27 cellular contexts compared by ENCODE assay signal in the genomic region with DNA sequence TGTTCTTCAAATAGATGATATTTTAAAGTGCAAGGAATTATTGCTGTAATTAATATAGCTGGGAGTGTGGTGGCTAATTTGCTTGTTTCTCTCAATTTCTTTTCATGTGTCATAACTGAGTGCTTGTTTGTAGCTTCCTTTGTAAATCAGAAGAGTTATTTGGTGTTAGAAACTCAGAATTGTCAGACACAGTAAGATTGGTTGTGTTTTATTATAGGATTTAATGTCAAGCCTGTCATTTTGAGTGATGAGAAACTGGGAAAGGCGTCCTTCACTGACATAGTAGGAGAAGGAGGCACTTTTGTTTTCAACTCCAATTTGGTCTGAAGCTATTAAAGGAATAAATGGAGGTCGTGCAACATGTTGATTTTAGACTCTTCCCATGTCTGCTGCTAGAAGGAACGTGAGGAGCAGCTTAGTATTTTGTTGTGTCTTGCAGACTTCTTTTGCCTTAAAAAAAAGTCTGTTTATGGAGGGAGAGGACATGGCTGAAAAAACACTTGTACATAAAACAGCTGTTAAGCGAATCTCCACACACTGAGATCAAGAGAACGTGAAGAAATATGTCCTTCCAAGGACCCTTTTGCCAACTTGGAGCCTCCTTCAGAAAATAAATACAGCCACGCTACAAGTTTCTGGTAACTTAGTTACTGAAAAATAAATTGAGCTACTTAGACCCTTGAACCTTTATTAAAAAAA. TPM values are rescaled to one million over a fixed set of nuclear protein-coding genes. Genes with fewer than 3 reads are reported as not detected.
DNase-seq lines count a peak whose midpoint lies in the region; ATAC-seq and TF ChIP-seq lines count a peak whose summit lies in the region.
"Had no signal": no experiment of that assay in that cellular context is flagged by ENCODE, and none has a peak within 500 bp of the region (broad histone marks: within the 10 kb centered on the region; RNA-seq: fewer than 3 reads in every experiment).

No MANE protein-coding gene starts in this region.

- TF ChIP-seq CTCF in body of pancreas (IDR thresholded peaks at IDR 0.05) (no peak), gastroesophageal sphincter (IDR thresholded peaks at IDR 0.05) (no peak), mucosa of descending colon (IDR thresholded peaks at IDR 0.05) (no peak), upper lobe of right lung (IDR thresholded peaks at IDR 0.05) (no peak), hepatocyte (IDR thresholded peaks at IDR 0.05; ENCODE audit: poor library complexity) (no peak)

- H3K4me1 ChIP-seq in body of pancreas (no peaks in the 10 kb centered on the region), gastroesophageal sphincter (peaks cover 15 to 39% (median 25%) of the 10 kb centered on the region in 3 donors), mucosa of descending colon (ENCODE audit: low read depth) (peaks cover 6% of the 10 kb centered on the region), upper lobe of right lung (peaks cover 11% of the 10 kb centered on the region), hepatocyte (ENCODE audit: insufficient read depth) (peaks cover 7% of the 10 kb centered on the region)
- H3K4me1 ChIP-seq: colonic mucosa, prostate gland had no signal

- no peak overlapping the region for H2AFZ ChIP-seq in hepatocyte

- H3K9me2 ChIP-seq in hepatocyte (replicated peaks; ENCODE audit: insufficient read depth), result no peaks in the 10 kb centered on the region

- DNase-seq in body of pancreas (no peak), mucosa of descending colon (no peak), upper lobe of right lung (no peak), NCI-H345 (lab: John Stamatoyannopoulos, UW) (no peak), hepatocyte (ENCODE audit: low spot score) (no peak)
- DNase-seq: activated CD4-positive, alpha-beta memory T cell treated with anti-CD3 and anti-CD28 coated beads, Interleukin-2, amount 10 ng/mL, durations not matched to agents 7 days and 5 days; activated CD8-positive, alpha-beta memory T cell treated with anti-CD3 and anti-CD28 coated beads, Interleukin-2, amount 50 U/mL, for 4 hours; C1 segment of cervical spinal cord; colonic mucosa; DMS79; effector CD8-positive, alpha-beta T cell; GDM1; head of caudate nucleus; Kasumi-1; naive B cell; NCI-H1436; NCI-H2081 treated with DMSO at 0.1 percent for 48 hours; nucleus accumbens; SHP77 treated with DMSO at 0.1 percent for 48 hours; stimulated activated CD4-positive, alpha-beta T cell treated with anti-CD3 and anti-CD28 coated beads, Interleukin-4, amount 100 ng/mL, for 24 hours had no signal

- H3K36me3 ChIP-seq in body of pancreas (replicated peaks in 1 of 2; ENCODE audit: insufficient read depth in 1 of 2, low read depth in 2 of 2) (no peaks in the 10 kb centered on the region), gastroesophageal sphincter (no peaks in the 10 kb centered on the region), mucosa of descending colon (ENCODE audit: low read depth) (no peaks in the 10 kb centered on the region), upper lobe of right lung (no peaks in the 10 kb centered on the region), hepatocyte (replicated peaks; ENCODE audit: insufficient read depth, low read depth) (no peaks in the 10 kb centered on the region)
- H3K36me3 ChIP-seq: colonic mucosa, prostate gland, tibial nerve had no signal

- H3K27ac ChIP-seq in body of pancreas (no peak overlapping the region), gastroesophageal sphincter (peak overlapping the region; percentile 52 to 80 (median 72)), upper lobe of right lung (peak overlapping the region; percentile 37), hepatocyte (no peak overlapping the region)
- H3K27ac ChIP-seq: colonic mucosa, epithelial cell of prostate, prostate gland, tibial nerve had no signal

- intact Hi-C loops in body of pancreas (cut with DNase I), result no loop called here
- intact Hi-C loops in mucosa of descending colon (cut with DNase I, micrococcal nuclease), result no loop called here
- intact Hi-C loops in upper lobe of right lung (cut with DNase I), result no loop called here

- whole genome bisulfite sequencing in body of pancreas, 2 donors, result 44 to 60% methylated on average over 6 of the region's 6 CpGs
- 5 to 10% methylated on average over 6 of the region's 6 CpGs for WGBS in gastroesophageal sphincter (ENCODE audit: low coverage in 1 of 2), 2 donors
- whole genome bisulfite sequencing in hepatocyte (ENCODE audit: low lambda C conversion rate, missing lambda C conversion rate), result 67% methylated on average over 6 of the region's 6 CpGs

- ATAC-seq in body of pancreas (peak; percentile 33), gastroesophageal sphincter (peak; percentile 37), mucosa of descending colon (peak; percentile 10), upper lobe of right lung (peak; percentile 14), GM19035 (IDR thresholded peaks at IDR 0.05; ENCODE audit: unreplicated experiment) (no peak)
- ATAC-seq: HCT116, Panc1 had no signal

- no peak overlapping the region for H3K4me2 ChIP-seq in hepatocyte

- TF ChIP-seq POLR2A in body of pancreas (IDR thresholded peaks at IDR 0.05), result no peak
- no peak for TF ChIP-seq POLR2A in gastroesophageal sphincter (IDR thresholded peaks at IDR 0.05)

- H3K4me3 ChIP-seq in body of pancreas, result no peak overlapping the region
- no peak overlapping the region for H3K4me3 ChIP-seq in gastroesophageal sphincter
- H3K4me3 ChIP-seq in mucosa of descending colon, result no peak overlapping the region
- H3K4me3 ChIP-seq in upper lobe of right lung, result no peak overlapping the region
- no peak overlapping the region for H3K4me3 ChIP-seq in hepatocyte
- H3K4me3 ChIP-seq: colonic mucosa, prostate gland, tibial nerve had no signal

- H3K27me3 ChIP-seq in body of pancreas, result no peaks in the 10 kb centered on the region
- no peaks in the 10 kb centered on the region for H3K27me3 ChIP-seq in gastroesophageal sphincter
- H3K27me3 ChIP-seq in upper lobe of right lung, result no peaks in the 10 kb centered on the region
- H3K27me3 ChIP-seq in hepatocyte, result no peaks in the 10 kb centered on the region
- H3K27me3 ChIP-seq: colonic mucosa, tibial nerve had no signal

- H3K9me3 ChIP-seq in body of pancreas (no peaks in the 10 kb centered on the region), gastroesophageal sphincter (no peaks in the 10 kb centered on the region), mucosa of descending colon (no peaks in the 10 kb centered on the region), upper lobe of right lung (no peaks in the 10 kb centered on the region), hepatocyte (ENCODE audit: low read depth) (no peaks in the 10 kb centered on the region)
- H3K9me3 ChIP-seq: colonic mucosa, prostate gland, tibial nerve had no signal

- no peaks in the 10 kb centered on the region for H4K20me1 ChIP-seq in hepatocyte (ENCODE audit: insufficient read depth, poor library complexity, severe bottlenecking)

- H3K79me2 ChIP-seq in hepatocyte, result no peaks in the 10 kb centered on the region

- TF ChIP-seq EP300 in gastroesophageal sphincter (IDR thresholded peaks at IDR 0.05), result no peak

RNA-seq across cellular contexts. Expression of a gene that starts 59.5 kb away (rescaled TPM):
- total RNA-seq in body of pancreas, result 1 to 10 TPM; 1.6 to 1.8 TPM
- total RNA-seq in gastroesophageal sphincter, result 10 to 100 TPM in 1 of 4 donors, 1 to 10 TPM in 3; 1.4 to 16.1 (median 6.0) TPM
- 1 to 10 TPM in 1 of 3 donors, under 1 TPM in 2; 0.55 to 1.9 (median 0.98) TPM for total RNA-seq in mucosa of descending colon
- total RNA-seq in upper lobe of right lung, result 6.6 TPM
- 2.9 and 4.3 TPM in 2 replicates for total RNA-seq in hepatocyte
- polyA plus RNA-seq in hepatocyte, result 3.5 and 4.0 TPM in 2 replicates
- total RNA-seq: activated CD4-positive, alpha-beta memory T cell treated with anti-CD3 and anti-CD28 coated beads, Interleukin-2, amount 10 ng/mL, durations not matched to agents 7 days and 5 days had no signal

Comparison
In these comparisons a context has a peak if more than half of its experiments do, and no peak if none do; other contexts are left out.
1. H3K27ac ChIP-seq: peak in gastroesophageal sphincter (4 of 4) and upper lobe of right lung (single experiment); none in body of pancreas (0 of 4) and hepatocyte (single experiment).